In genomic region chr3:12993623-12994356, GRCh38 we compare ENCODE assay signal across 1 cellular context.
TF ChIP-seq lines count a peak whose summit lies in the region.

No MANE protein-coding gene starts in this region.

TF ChIP-seq in GM23338, 12 proteins besides CTCF, POLR2A, EP300 and RAD21 (continued from another document):
- no peak for TF ChIP-seq ZNF462 (CRISPR knock-in tag; IDR thresholded peaks at IDR 0.05)
- no peak for TF ChIP-seq NANOG (IDR thresholded peaks at IDR 0.05; ENCODE audit: borderline replicate concordance)
- TF ChIP-seq EZH2 (IDR thresholded peaks at IDR 0.05; ENCODE audit: low read depth, unreplicated experiment): no peak
TF ChIP-seq in GM23338: peak in this region for 0.
